1 cellular context compared by ENCODE assay signal in the genomic region with DNA sequence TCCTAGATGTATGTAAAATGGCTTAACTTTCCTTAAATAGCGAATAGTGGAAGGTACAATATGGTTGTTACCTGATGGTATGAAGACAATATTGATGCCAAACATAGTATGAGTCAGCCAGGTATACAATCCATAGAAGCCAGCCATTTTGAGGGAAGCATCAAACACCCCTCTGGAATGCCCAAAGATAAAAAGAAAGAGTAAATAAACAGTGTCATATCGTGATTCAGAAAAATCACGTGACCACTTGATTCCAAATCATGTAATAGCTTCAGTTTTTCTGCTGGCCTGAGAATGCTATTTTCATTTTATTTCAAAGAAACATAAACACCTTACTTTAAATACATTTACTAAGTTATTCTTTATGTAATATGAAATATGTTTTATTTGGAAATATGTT.
A peak's percentile ranks its signal among the peaks of the same experiment; 100 is the strongest.
TF ChIP-seq lines count a peak whose summit lies in the region.

No MANE protein-coding gene starts in this region.

TF ChIP-seq in IMR-90, 13 proteins besides CTCF, POLR2A, EP300 and RAD21 (continued from another document):
- TF ChIP-seq, protein P1, sequence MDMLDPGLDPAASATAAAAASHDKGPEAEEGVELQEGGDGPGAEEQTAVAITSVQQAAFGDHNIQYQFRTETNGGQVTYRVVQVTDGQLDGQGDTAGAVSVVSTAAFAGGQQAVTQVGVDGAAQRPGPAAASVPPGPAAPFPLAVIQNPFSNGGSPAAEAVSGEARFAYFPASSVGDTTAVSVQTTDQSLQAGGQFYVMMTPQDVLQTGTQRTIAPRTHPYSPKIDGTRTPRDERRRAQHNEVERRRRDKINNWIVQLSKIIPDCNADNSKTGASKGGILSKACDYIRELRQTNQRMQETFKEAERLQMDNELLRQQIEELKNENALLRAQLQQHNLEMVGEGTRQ (IDR thresholded peaks at IDR 0.05; ENCODE audit: low read depth, low read length) = peak; percentile 66
- no peak for TF ChIP-seq NFE2L2 (IDR thresholded peaks at IDR 0.05; ENCODE audit: low read depth, low read length)
